ENCODE assay signal across 1 cellular context in genomic region chr15:51348688-51349087, GRCh38.
TF ChIP-seq lines count a peak whose summit lies in the region.

No MANE protein-coding gene starts in this region.

TF ChIP-seq in GM12878, 131 proteins besides CTCF, POLR2A, EP300 and RAD21 (continued from another document):
- TF ChIP-seq CUX1 (IDR thresholded peaks at IDR 0.05; ENCODE audit: insufficient replicate concordance, low read depth, low read length) (peak; percentile 34), IKZF1 (conservative IDR thresholded peaks at IDR 0.05) (0 out of 2 replicates have a peak, but pooled peaks have one; percentile 33), MTA3 (IDR thresholded peaks at IDR 0.05; ENCODE audit: borderline replicate concordance, low read length) (peak; percentile 92), IRF3 (IDR thresholded peaks at IDR 0.05) (no peak), MLLT1 (IDR thresholded peaks at IDR 0.05) (peak; percentile 93), NR2F1 (conservative IDR thresholded peaks at IDR 0.05) (peak; percentile 69), LARP7 (IDR thresholded peaks at IDR 0.05) (no peak), ATF3 (IDR thresholded peaks at IDR 0.05; ENCODE audit: borderline replicate concordance, extremely low read depth, low read depth, low read length) (no peak), ZBTB11 (CRISPR knock-in tag; IDR thresholded peaks at IDR 0.05) (no peak), CREM (IDR thresholded peaks at IDR 0.05; ENCODE audit: low read depth) (peak; percentile 68), DPF2 (IDR thresholded peaks at IDR 0.05) (no peak), RCOR1 (conservative IDR thresholded peaks at IDR 0.05; ENCODE audit: low read depth, low read length) (peak; percentile 84; the same call in 1 of the 2 replicates), CHD2 (IDR thresholded peaks at IDR 0.05; ENCODE audit: borderline replicate concordance, low read depth, low read length) (0 out of 2 replicates have a peak, but pooled peaks have one; percentile 29), EED (IDR thresholded peaks at IDR 0.05; ENCODE audit: low read depth) (peak; percentile 50; the same call in 1 of the 2 replicates), SP1 (IDR thresholded peaks at IDR 0.05; ENCODE audit: low read depth, low read length) (peak; percentile 50), POLR2AphosphoS5 (IDR thresholded peaks at IDR 0.05; ENCODE audit: low read length) (no peak), MEF2B (IDR thresholded peaks at IDR 0.05; ENCODE audit: partially characterized antibody, poor library complexity, severe bottlenecking) (peak; percentile 92), BCL11A (IDR thresholded peaks at IDR 0.05; ENCODE audit: low read depth, low read length) (peak; percentile 84), ETV6 (conservative IDR thresholded peaks at IDR 0.05 in 1 of 2, IDR thresholded peaks at IDR 0.05 in 1 of 2; ENCODE audit: borderline replicate concordance in 1 of 2, low read depth in 1 of 2) (0 out of 4 replicates have a peak, but pooled peaks of 1 of the 2 experiments have one; percentile 37)
